In genomic region chr1:167935252-167936067, GRCh38 we compare ENCODE assay signal across 8 cellular contexts. TPM values are rescaled to one million over a fixed set of nuclear protein-coding genes. Genes with fewer than 3 reads are reported as not detected.
DNase-seq lines count a peak whose midpoint lies in the region; ATAC-seq, FAIRE-seq and TF ChIP-seq lines count a peak whose summit lies in the region.

No MANE protein-coding gene starts in this region.

- CTCF ChIA-PET in Caco-2 (lab: Charles Lee), result interaction anchor here (1.2 to 3.4 kb wide), 3 partner anchors 8 to 147 kb away, joined by 5 to 15 read pairs (median 6); no protein-coding TSS in a partner anchor

- H3K4me3 ChIP-seq in Caco-2 (ENCODE audit: low read depth, low read length) (peak overlapping the region; percentile 66), fibroblast of the aortic adventitia (ENCODE audit: low read depth, low read length) (peak overlapping the region; percentile 88), neural progenitor cell (peak overlapping the region; percentile 81)

- TF ChIP-seq CTCF in Caco-2 (IDR thresholded peaks at IDR 0.05; ENCODE audit: insufficient read depth in 1 of 2, low read depth in 1 of 2, low read length in 1 of 2, severe bottlenecking in 1 of 2, unreplicated experiment in 1 of 2) (no peak), fibroblast of the aortic adventitia (IDR thresholded peaks at IDR 0.05; ENCODE audit: insufficient read depth, low read length) (peak; percentile 22), neural progenitor cell (IDR thresholded peaks at IDR 0.05) (no peak)

- DNase-seq in Caco-2, result peak; percentile 44 to 47
- DNase-seq in NOMO-1 treated with DMSO at 0.1 percent for 48 hours (lab: John Stamatoyannopoulos, UW; ENCODE audit: unreplicated experiment), result peak; percentile 43
- no peak for DNase-seq in activated T-cell treated with anti-CD3 and anti-CD28 coated beads, Interleukin-2, amount 50 U/mL, for 4 hours
- DNase-seq in fibroblast of the aortic adventitia (ENCODE audit: low read depth), result peak; percentile 51
- DNase-seq in neural progenitor cell (ENCODE audit: low spot score), result no peak
- DNase-seq in urothelium cell line (ENCODE audit: low spot score), result peak; percentile 40

- peaks cover 53% of the 10 kb centered on the region for H3K79me2 ChIP-seq in neural progenitor cell (ENCODE audit: low read depth)

- peaks cover 20% of the 10 kb centered on the region for H3K36me3 Mint-ChIP-seq in Caco-2 (ENCODE audit: insufficient read depth, unreplicated experiment)
- H3K36me3 Mint-ChIP-seq in activated T-cell treated with anti-CD3 and anti-CD28 coated beads, Interleukin-2, amount 50 U/mL, for 4 hours (ENCODE audit: insufficient read depth), result no peaks in the 10 kb centered on the region
- H3K36me3 Mint-ChIP-seq in neural progenitor cell, result peaks cover 2% of the 10 kb centered on the region

- H3K9me3 ChIP-seq in Caco-2 (no peaks in the 10 kb centered on the region), neural progenitor cell (ENCODE audit: low read depth) (no peaks in the 10 kb centered on the region)

- H3K9ac ChIP-seq in neural progenitor cell, result peak overlapping the region; percentile 57

- POLR2A ChIA-PET in Caco-2 (lab: Charles Lee), result interaction anchor here (0.6 to 1.9 kb wide), 9 partner anchors 8 to 221 kb away, joined by 3 to 19 read pairs (median 4); no protein-coding TSS in a partner anchor

- H3K4me2 ChIP-seq in neural progenitor cell, result peak overlapping the region; percentile 80

- TSS peak; percentile 33 for BruUV-seq in Caco-2 (replicated peaks; lab: Mats Ljungman, UMichigan)

- H3K4me3 Mint-ChIP-seq in Caco-2 (ENCODE audit: unreplicated experiment), result peak overlapping the region; percentile 82
- H3K4me3 Mint-ChIP-seq in activated T-cell treated with anti-CD3 and anti-CD28 coated beads, Interleukin-2, amount 50 U/mL, for 4 hours, result peak overlapping the region; percentile 91
- peak overlapping the region; percentile 97 for H3K4me3 Mint-ChIP-seq in neural progenitor cell

- peaks cover 29% of the 10 kb centered on the region for H3F3A ChIP-seq in neural progenitor cell (ENCODE audit: low read depth)

- peak overlapping the region; percentile 65 for H2AFZ ChIP-seq in neural progenitor cell (replicated peaks)

- ATAC-seq in GM19328 (IDR thresholded peaks at IDR 0.05; ENCODE audit: unreplicated experiment), result peak; percentile 8
- peak; percentile 10 for ATAC-seq in HG03378 (IDR thresholded peaks at IDR 0.05; ENCODE audit: unreplicated experiment)
- ATAC-seq in activated T-cell treated with anti-CD3 and anti-CD28 coated beads, Interleukin-2, amount 50 U/mL, for 4 hours, result peak; percentile 3 to 6

- H3K9me3 Mint-ChIP-seq in Caco-2 (ENCODE audit: unreplicated experiment), result no peaks in the 10 kb centered on the region
- no peaks in the 10 kb centered on the region for H3K9me3 Mint-ChIP-seq in activated T-cell treated with anti-CD3 and anti-CD28 coated beads, Interleukin-2, amount 50 U/mL, for 4 hours
- H3K9me3 Mint-ChIP-seq in neural progenitor cell, result no peaks in the 10 kb centered on the region

- H3K4me1 ChIP-seq in Caco-2 (peaks cover 18% of the 10 kb centered on the region), neural progenitor cell (peaks cover 17% of the 10 kb centered on the region)

- no peaks in the 10 kb centered on the region for H3K27me3 Mint-ChIP-seq in Caco-2 (ENCODE audit: insufficient read depth, unreplicated experiment)
- no peaks in the 10 kb centered on the region for H3K27me3 Mint-ChIP-seq in activated T-cell treated with anti-CD3 and anti-CD28 coated beads, Interleukin-2, amount 50 U/mL, for 4 hours (ENCODE audit: low read depth)
- H3K27me3 Mint-ChIP-seq in neural progenitor cell (ENCODE audit: insufficient read depth, low read depth), result no peaks in the 10 kb centered on the region

- H3K27ac Mint-ChIP-seq in Caco-2 (ENCODE audit: unreplicated experiment), result peak overlapping the region; percentile 86
- peak overlapping the region; percentile 97 for H3K27ac Mint-ChIP-seq in neural progenitor cell

- peaks cover 4% of the 10 kb centered on the region for H4K20me1 ChIP-seq in neural progenitor cell (ENCODE audit: low read depth)

- H3K4me1 Mint-ChIP-seq in Caco-2 (ENCODE audit: low read depth, unreplicated experiment), result peaks cover 6% of the 10 kb centered on the region
- H3K4me1 Mint-ChIP-seq in activated T-cell treated with anti-CD3 and anti-CD28 coated beads, Interleukin-2, amount 50 U/mL, for 4 hours (ENCODE audit: low read depth), result peaks cover 32% of the 10 kb centered on the region
- H3K4me1 Mint-ChIP-seq in neural progenitor cell, result peaks cover 21% of the 10 kb centered on the region

- 0 out of 2 replicates have a peak, but pooled peaks cover 1% of the 10 kb centered on the region for H3K36me3 ChIP-seq in Caco-2 (ENCODE audit: control insufficient read depth, insufficient read depth, low read length)
- no peaks in the 10 kb centered on the region for H3K36me3 ChIP-seq in neural progenitor cell

- no peaks in the 10 kb centered on the region for H3K27me3 ChIP-seq in Caco-2 (replicated peaks; ENCODE audit: control insufficient read depth, insufficient read depth, low read length)
- H3K27me3 ChIP-seq in neural progenitor cell, result no peaks in the 10 kb centered on the region

- intact Hi-C loops in Caco-2 (cut with micrococcal nuclease; ENCODE audit: unreplicated experiment), result loop anchor here (1.0 to 10.0 kb wide), 6 partner anchors 8 to 715 kb away; partner anchors contain the start of gene POU2F1

- FAIRE-seq in urothelium cell line (lab: Jason Lieb, UNC), result no peak

- H3K27ac ChIP-seq in neural progenitor cell, result no peak overlapping the region

RNA-seq across cellular contexts. Expression of gene DCAF6, which starts 1.0 kb away (rescaled TPM):
- total RNA-seq in Caco-2 (2022) (41.9 and 53.0 TPM in 2 replicates), fibroblast of the aortic adventitia (ENCODE audit: low replicate concordance) (68.9 and 83.4 TPM in 2 replicates), neural progenitor cell (ENCODE audit: low replicate concordance) (18.6 and 28.6 TPM in 2 replicates)
- 10 to 100 TPM; 10.7 to 12.5 (median 11.3) TPM for total RNA-seq in activated T-cell treated with anti-CD3 and anti-CD28 coated beads, Interleukin-2, amount 50 U/mL, for 4 hours

RNA-seq across cellular contexts. Expression of gene MPC2, which starts 1.4 kb away (rescaled TPM):
- total RNA-seq in Caco-2 (2022), result 159 and 169 TPM in 2 replicates
- total RNA-seq in activated T-cell treated with anti-CD3 and anti-CD28 coated beads, Interleukin-2, amount 50 U/mL, for 4 hours, result 10 to 100 TPM; 28.2 to 32.1 (median 31.9) TPM
- total RNA-seq in fibroblast of the aortic adventitia (ENCODE audit: low replicate concordance), result 14.9 and 49.3 TPM in 2 replicates
- total RNA-seq in neural progenitor cell (ENCODE audit: low replicate concordance), result 33.6 and 56.8 TPM in 2 replicates

RNA-seq across cellular contexts. Expression of gene ADCY10, which starts 21.5 kb away (rescaled TPM):
- total RNA-seq in Caco-2 (2022), result 1.3 and 1.7 TPM in 2 replicates
- not detected for total RNA-seq in activated T-cell treated with anti-CD3 and anti-CD28 coated beads, Interleukin-2, amount 50 U/mL, for 4 hours
- total RNA-seq in fibroblast of the aortic adventitia (ENCODE audit: low replicate concordance), result 0.09 and 0.25 TPM in 2 replicates
- total RNA-seq in neural progenitor cell (ENCODE audit: low replicate concordance), result not detected in 2 replicates

Comparison
In these comparisons a context has a peak if more than half of its experiments do, and no peak if none do; other contexts are left out.
1. DNase-seq: peak in Caco-2 (2 of 2), NOMO-1 treated with DMSO at 0.1 percent for 48 hours (single experiment), fibroblast of the aortic adventitia (single experiment) and urothelium cell line (single experiment); none in activated T-cell treated with anti-CD3 and anti-CD28 coated beads, Interleukin-2, amount 50 U/mL, for 4 hours (single experiment) and neural progenitor cell (single experiment).
2. Peak in every context shown above with its lines, with median percentiles within 50 percentile points of each other: H3K4me3 ChIP-seq, H3K4me3 Mint-ChIP-seq and ATAC-seq.